Comparison of ENCODE assay signal across 8 cellular contexts in the genomic region with DNA sequence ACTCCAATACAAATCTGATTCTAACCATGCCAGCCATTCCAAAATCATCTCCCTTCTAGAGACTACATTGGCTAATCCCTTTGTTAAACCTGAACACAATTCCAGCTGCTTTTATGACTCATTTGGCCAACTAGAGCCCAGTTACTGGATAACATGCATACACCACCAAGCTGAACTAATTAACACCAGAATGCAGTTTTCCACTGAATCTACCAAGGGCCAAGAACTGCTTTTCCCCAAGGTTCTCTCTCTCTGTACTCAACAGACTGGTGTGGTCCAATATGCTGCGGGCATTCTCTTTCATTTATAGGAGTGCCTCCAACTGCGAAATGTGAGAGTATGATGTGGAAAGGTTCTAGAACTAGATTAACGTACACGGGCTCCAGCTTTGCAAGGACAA. TPM values are rescaled to one million over a fixed set of nuclear protein-coding genes. Genes with fewer than 3 reads are reported as not detected.
DNase-seq lines count a peak whose midpoint lies in the region; ATAC-seq, FAIRE-seq and TF ChIP-seq lines count a peak whose summit lies in the region.

No MANE protein-coding gene starts in this region.

- no peak overlapping the region for H2AK5ac ChIP-seq in IMR-90 (ENCODE audit: low read depth, low read length)

- H2AFZ ChIP-seq in IMR-90 (replicated peaks; ENCODE audit: low read length, poor library complexity) (peak overlapping the region; percentile 45), keratinocyte (ENCODE audit: control insufficient read depth, low read length) (no peak overlapping the region)

- H3K4ac ChIP-seq in IMR-90 (ENCODE audit: low read depth, low read length) = peak overlapping the region; percentile 77

- H4K20me1 ChIP-seq in IMR-90 (ENCODE audit: insufficient read depth, low read length) (peaks cover 56% of the 10 kb centered on the region), keratinocyte (ENCODE audit: control insufficient read depth, extremely low read depth, insufficient read depth, low read length) (peaks cover 9% of the 10 kb centered on the region)

- peak overlapping the region; percentile 39 for H2AK9ac ChIP-seq in IMR-90 (replicated peaks; ENCODE audit: low read depth, low read length, poor library complexity)

- peak overlapping the region; percentile 79 for H3K56ac ChIP-seq in IMR-90 (ENCODE audit: extremely low read depth, insufficient read depth, low read length)

- FAIRE-seq in keratinocyte (lab: Jason Lieb, UNC) = peak; percentile 75

- dilution Hi-C loops in IMR-90 (cut with HindIII; ENCODE audit: low sequenced_read_pairs, unreplicated experiment) = no loop called here
- dilution Hi-C loops in keratinocyte (cut with MboI; ENCODE audit: extremely low pct_ligation_motif_present, low sequenced_read_pairs) = no loop called here

- H2BK20ac ChIP-seq in IMR-90 (ENCODE audit: low read depth, low read length) = no peak overlapping the region

- H3K27me3 Mint-ChIP-seq in CD4-positive, CD25-positive, alpha-beta regulatory T cell = no peaks in the 10 kb centered on the region

- H3K9ac ChIP-seq in IMR-90 (ENCODE audit: low read depth, low read length) (peak overlapping the region; percentile 94), keratinocyte (ENCODE audit: control insufficient read depth, extremely low read depth, insufficient read depth, low read length) (peak overlapping the region; percentile 82)

- no peaks in the 10 kb centered on the region for H3K36me3 Mint-ChIP-seq in CD4-positive, CD25-positive, alpha-beta regulatory T cell

- peak overlapping the region in 1 of 2 experiments; percentile 48; a peak in 1 of 4 replicates for H4K8ac ChIP-seq in IMR-90 (ENCODE audit: low read depth in 2 of 2, low read length in 2 of 2)

- H3K4me3 Mint-ChIP-seq in CD4-positive, CD25-positive, alpha-beta regulatory T cell = peak overlapping the region; percentile 84 to 94 (median 91)

- H3K23ac ChIP-seq in IMR-90 (ENCODE audit: low read depth, low read length) = peak overlapping the region; percentile 95

- peaks cover 21 to 61% (median 51%) of the 10 kb centered on the region in 4 donors for H3K4me1 Mint-ChIP-seq in CD4-positive, CD25-positive, alpha-beta regulatory T cell

- no peak overlapping the region for H2BK15ac ChIP-seq in IMR-90 (ENCODE audit: low read depth, low read length)

- no peak for TF ChIP-seq RAD21 in IMR-90 (IDR thresholded peaks at IDR 0.05; ENCODE audit: low read length)

- CTCF ChIA-PET in IMR-90 (lab: Yijun Ruan, JAX) = interaction anchor here (0.6 kb wide), 1 partner anchor 1170 kb away, joined by 3 read pairs; no protein-coding TSS in a partner anchor

- peak overlapping the region; percentile 66 for H3K18ac ChIP-seq in IMR-90 (ENCODE audit: low read depth, low read length)

- no peaks in the 10 kb centered on the region for H3K9me3 Mint-ChIP-seq in CD4-positive, CD25-positive, alpha-beta regulatory T cell

- H2BK120ac ChIP-seq in IMR-90 (ENCODE audit: low read depth, low read length) = peak overlapping the region; percentile 13; the same call in 1 of the 2 replicates

- in situ Hi-C loops in IMR-90 (cut with MboI; ENCODE audit: low sequenced_read_pairs) (loop anchor here (25.0 kb wide), 2 partner anchors 338 to 538 kb away; a partner anchor contains a TSS), astrocyte of the cerebellum (cut with HindIII; ENCODE audit: low sequenced_read_pairs) (loop anchor here (5.0 kb wide), 1 partner anchor 58 kb away; no protein-coding TSS in a partner anchor)

- peaks cover 60% of the 10 kb centered on the region for H3K79me2 ChIP-seq in keratinocyte (ENCODE audit: control insufficient read depth, insufficient read depth, low read length)

- H3K79me1 ChIP-seq in IMR-90 (ENCODE audit: low read depth in 1 of 2, low read length in 2 of 2) = peaks cover 0 to 45% of the 10 kb centered on the region in 2 experiments; a peak in 2 of 4 replicates

- H3K27me3 ChIP-seq in CD4-positive, CD25-positive, alpha-beta regulatory T cell (ENCODE audit: control insufficient read depth, insufficient read depth, low read length) = no peaks in the 10 kb centered on the region
- no peaks in the 10 kb centered on the region for H3K27me3 ChIP-seq in IMR-90 (ENCODE audit: control insufficient read depth, insufficient read depth, low read length)
- no peaks in the 10 kb centered on the region for H3K27me3 ChIP-seq in keratinocyte (ENCODE audit: control insufficient read depth, extremely low read depth, insufficient read depth, low read length)

- H3K36me3 ChIP-seq in CD4-positive, CD25-positive, alpha-beta regulatory T cell (ENCODE audit: control insufficient read depth, insufficient read depth, low read length) = no peaks in the 10 kb centered on the region
- H3K36me3 ChIP-seq in IMR-90 (ENCODE audit: control insufficient read depth, insufficient read depth, low read length) (peaks cover 14% of the 10 kb centered on the region), keratinocyte (ENCODE audit: control insufficient read depth in 2 of 2, extremely low read depth in 1 of 2, insufficient read depth in 2 of 2, low read length in 2 of 2) (peaks cover 0 to 7% of the 10 kb centered on the region in 2 experiments)

- peaks cover 11% of the 10 kb centered on the region; the same call in 1 of the 2 replicates for H3K9me1 ChIP-seq in IMR-90 (ENCODE audit: insufficient read depth, low read length)
- peaks cover 1% of the 10 kb centered on the region for H3K9me1 ChIP-seq in keratinocyte (ENCODE audit: control insufficient read depth, extremely low read depth, insufficient read depth, low read length)

- POLR2A ChIA-PET in IMR-90 (lab: Charles Lee; ENCODE audit: unreplicated experiment) = no interaction called here

- H3K27ac Mint-ChIP-seq in CD4-positive, CD25-positive, alpha-beta regulatory T cell = peak overlapping the region in 2 of 3 donors; percentile 91 to 92

- no peak for DNase-seq in CD4-positive, CD25-positive, alpha-beta regulatory T cell
- DNase-seq in IMR-90 (peak; percentile 78), astrocyte of the cerebellum (ENCODE audit: low read depth) (peak; percentile 92), keratinocyte (ENCODE audit: low read depth, low spot score) (no peak), activated gamma-delta T cell treated with Interleukin-2 at 50 U/mL for 16 hours (no peak), hypothalamus (lab: John Stamatoyannopoulos, UW) (no peak)

- peak overlapping the region; percentile 86 for H3K4me3 ChIP-seq in CD4-positive, CD25-positive, alpha-beta regulatory T cell (ENCODE audit: low read depth, low read length)
- H3K4me3 ChIP-seq in IMR-90 (ENCODE audit: insufficient read depth, low read depth, low read length) (peak overlapping the region; percentile 100), astrocyte of the cerebellum (ENCODE audit: low read depth, low read length) (peak overlapping the region; percentile 89), keratinocyte (ENCODE audit: control insufficient read depth in 2 of 3, extremely low read depth in 1 of 3, insufficient read depth in 2 of 3, low read depth in 1 of 3, low read length in 3 of 3) (peak overlapping the region; percentile 67 to 87 (median 75))

- no TSS peak for BruUV-seq in IMR-90 (replicated peaks; lab: Mats Ljungman, UMichigan)

- ATAC-seq in CD4-positive, CD25-positive, alpha-beta regulatory T cell (ENCODE audit: low read depth in 2 of 2) = no peak
- peak; percentile 2; the same call in 1 of the 2 replicates for ATAC-seq in IMR-90 (ENCODE audit: low read depth)
- no peak for ATAC-seq in GM19351 (IDR thresholded peaks at IDR 0.05; ENCODE audit: unreplicated experiment)

- H3K27ac ChIP-seq in CD4-positive, CD25-positive, alpha-beta regulatory T cell (ENCODE audit: insufficient read depth, low read length, poor library complexity, severe bottlenecking) = peak overlapping the region; percentile 60
- H3K27ac ChIP-seq in IMR-90 (ENCODE audit: insufficient read depth, low read length) (peak overlapping the region; percentile 82), keratinocyte (ENCODE audit: control insufficient read depth, insufficient read depth, low read length) (peak overlapping the region; percentile 67), temporal lobe (ENCODE audit: low read depth, low read length) (peak overlapping the region; percentile 22)

- TF ChIP-seq CTCF in IMR-90 (conservative IDR thresholded peaks at IDR 0.05; ENCODE audit: low read depth, low read length) (no peak), astrocyte of the cerebellum (IDR thresholded peaks at IDR 0.05; ENCODE audit: low read depth, low read length, missing control alignments) (no peak), keratinocyte (optimal IDR thresholded peaks at IDR 0.05 in 1 of 3, IDR thresholded peaks at IDR 0.05 in 1 of 3, conservative IDR thresholded peaks at IDR 0.05 in 1 of 3; ENCODE audit: extremely low read depth in 1 of 3, insufficient read depth in 2 of 3, low read length in 3 of 3) (peak in 1 of 3 experiments; percentile 12)

- TF ChIP-seq POLR2A in IMR-90 (IDR thresholded peaks at IDR 0.05; ENCODE audit: low read depth, low read length) = peak; percentile 25; the same call in 1 of the 2 replicates

- H3K4me1 ChIP-seq in CD4-positive, CD25-positive, alpha-beta regulatory T cell (ENCODE audit: control insufficient read depth, insufficient read depth, low read length, poor library complexity, severe bottlenecking) = peaks cover 48% of the 10 kb centered on the region
- peaks cover 15% of the 10 kb centered on the region for H3K4me1 ChIP-seq in IMR-90 (ENCODE audit: control insufficient read depth, insufficient read depth, low read length)
- H3K4me1 ChIP-seq in keratinocyte (ENCODE audit: control insufficient read depth, extremely low read depth, insufficient read depth, low read length) = peaks cover 30% of the 10 kb centered on the region

- peak overlapping the region; percentile 69 for H3K14ac ChIP-seq in IMR-90 (replicated peaks; ENCODE audit: low read depth, low read length)

- no peaks in the 10 kb centered on the region for H3K9me3 ChIP-seq in CD4-positive, CD25-positive, alpha-beta regulatory T cell (ENCODE audit: control insufficient read depth in 2 of 2, low read length in 2 of 2)
- H3K9me3 ChIP-seq in IMR-90 (ENCODE audit: control insufficient read depth, insufficient read depth, low read length) (no peaks in the 10 kb centered on the region), keratinocyte (ENCODE audit: control insufficient read depth, low read depth, low read length) (no peaks in the 10 kb centered on the region)

- peak overlapping the region; percentile 100 for H3K4me2 ChIP-seq in IMR-90 (ENCODE audit: low read depth, low read length)
- peak overlapping the region; percentile 98 for H3K4me2 ChIP-seq in keratinocyte (ENCODE audit: control insufficient read depth, extremely low read depth, insufficient read depth, low read depth, low read length)

- H4K5ac ChIP-seq in IMR-90 (ENCODE audit: low read depth, low read length) = peak overlapping the region; percentile 42; the same call in 1 of the 2 replicates

- intact Hi-C loops in IMR-90 (cut with micrococcal nuclease) = loop anchor here (1.0 to 2.0 kb wide), 4 partner anchors 44 to 128 kb away; no protein-coding TSS in a partner anchor

- H2BK5ac ChIP-seq in IMR-90 (ENCODE audit: low read depth, low read length, poor library complexity, severe bottlenecking) = peak overlapping the region; percentile 68

- 0 out of 2 replicates have a peak overlapping the region, but pooled peaks have one; percentile 0 for H4K91ac ChIP-seq in IMR-90 (ENCODE audit: insufficient read depth, low read depth, low read length)

- no CpG with 5 or more reads among the region's 4 CpGs for WGBS in IMR-90 (ENCODE audit: extremely low coverage in 2 of 2, insufficient read length in 1 of 2), 2 experiments

RNA-seq across cellular contexts. Expression of a gene that starts 1.5 kb away (rescaled TPM):
- total RNA-seq in CD4-positive, CD25-positive, alpha-beta regulatory T cell = 24.8 TPM
- 1 to 10 TPM; 2.4 to 3.8 (median 2.6) TPM for polyA plus RNA-seq in CD4-positive, CD25-positive, alpha-beta regulatory T cell
- 53.2 and 55.3 TPM in 2 replicates for total RNA-seq in IMR-90 (2012; rRNA removed)
- 40.5 and 40.9 TPM in 2 replicates for polyA plus RNA-seq in IMR-90 (2012; rRNA removed)
- 12.6 and 25.0 TPM in 2 replicates for polyA plus RNA-seq in IMR-90 (2012; cell fraction: cytosol; rRNA removed)
- polyA plus RNA-seq in IMR-90 (2012; cell fraction: nucleus; rRNA removed; ENCODE audit: low replicate concordance) = 7.3 and 45.0 TPM in 2 replicates
- 18.1 to 28.3 TPM (median 27.0 TPM) in 3 replicates for polyA plus RNA-seq in keratinocyte
- polyA plus RNA-seq in keratinocyte (2011; ENCODE audit: low read depth) = 5.1 TPM
- polyA plus RNA-seq in keratinocyte (2011; cell fraction: cytosol; rRNA removed) = 15.2 and 20.9 TPM in 2 replicates
- 33.3 and 36.1 TPM in 2 replicates for polyA plus RNA-seq in keratinocyte (2011; cell fraction: nucleus; rRNA removed)
- 7.2 and 21.3 TPM in 2 replicates for polyA plus RNA-seq in keratinocyte (2012; ENCODE audit: low replicate concordance)
- polyA minus RNA-seq in keratinocyte = 19.8 to 29.4 TPM (median 20.2 TPM) in 3 replicates
- 16.7 TPM for polyA minus RNA-seq in keratinocyte (2011; cell fraction: cytosol; rRNA and poly(A)+ RNA removed)
- polyA minus RNA-seq in keratinocyte (2011; cell fraction: nucleus; rRNA and poly(A)+ RNA removed) = 24.5 and 51.2 TPM in 2 replicates
- total RNA-seq in temporal lobe = 18.7 TPM

RNA-seq across cellular contexts. Expression of a gene that starts 27.0 kb away (rescaled TPM):
- 32.3 TPM for total RNA-seq in CD4-positive, CD25-positive, alpha-beta regulatory T cell
- polyA plus RNA-seq in CD4-positive, CD25-positive, alpha-beta regulatory T cell = 10 to 100 TPM; 56.8 to 72.5 (median 60.0) TPM
- total RNA-seq in IMR-90 (2012; rRNA removed) = 39.8 and 67.5 TPM in 2 replicates
- 73.9 and 77.1 TPM in 2 replicates for polyA plus RNA-seq in IMR-90 (2012; rRNA removed)
- 61.9 and 89.3 TPM in 2 replicates for polyA plus RNA-seq in IMR-90 (2012; cell fraction: cytosol; rRNA removed)
- 72.4 and 84.7 TPM in 2 replicates for polyA plus RNA-seq in IMR-90 (2012; cell fraction: nucleus; rRNA removed; ENCODE audit: low replicate concordance)
- 56.3 to 82.2 TPM (median 76.8 TPM) in 3 replicates for polyA plus RNA-seq in keratinocyte
- polyA plus RNA-seq in keratinocyte (2011; ENCODE audit: low read depth) = 175 TPM
- polyA plus RNA-seq in keratinocyte (2011; cell fraction: cytosol; rRNA removed) = 54.9 and 69.2 TPM in 2 replicates
- 65.6 and 96.4 TPM in 2 replicates for polyA plus RNA-seq in keratinocyte (2011; cell fraction: nucleus; rRNA removed)
- polyA plus RNA-seq in keratinocyte (2012; ENCODE audit: low replicate concordance) = 55.9 and 57.6 TPM in 2 replicates
- 11.6 to 29.9 TPM (median 25.8 TPM) in 3 replicates for polyA minus RNA-seq in keratinocyte
- 39.3 TPM for polyA minus RNA-seq in keratinocyte (2011; cell fraction: cytosol; rRNA and poly(A)+ RNA removed)
- polyA minus RNA-seq in keratinocyte (2011; cell fraction: nucleus; rRNA and poly(A)+ RNA removed) = 17.4 and 19.2 TPM in 2 replicates
- total RNA-seq in temporal lobe = 30.2 TPM

RNA-seq across cellular contexts. Expression of a gene that starts 44.7 kb away (rescaled TPM):
- 176 TPM for total RNA-seq in CD4-positive, CD25-positive, alpha-beta regulatory T cell
- 10 to 100 TPM; 67.0 to 85.2 (median 68.4) TPM for polyA plus RNA-seq in CD4-positive, CD25-positive, alpha-beta regulatory T cell
- 37.1 and 47.5 TPM in 2 replicates for total RNA-seq in IMR-90 (2012; rRNA removed)
- polyA plus RNA-seq in IMR-90 (2012; rRNA removed) = 75.8 and 79.9 TPM in 2 replicates
- 32.8 and 36.8 TPM in 2 replicates for polyA plus RNA-seq in IMR-90 (2012; cell fraction: cytosol; rRNA removed)
- polyA plus RNA-seq in IMR-90 (2012; cell fraction: nucleus; rRNA removed; ENCODE audit: low replicate concordance) = 24.2 and 105 TPM in 2 replicates
- polyA plus RNA-seq in keratinocyte = 44.3 to 106 TPM (median 82.6 TPM) in 3 replicates
- polyA plus RNA-seq in keratinocyte (2011; ENCODE audit: low read depth) = 82.8 TPM
- polyA plus RNA-seq in keratinocyte (2011; cell fraction: cytosol; rRNA removed) = 50.8 and 74.7 TPM in 2 replicates
- polyA plus RNA-seq in keratinocyte (2011; cell fraction: nucleus; rRNA removed) = 63.5 and 120 TPM in 2 replicates
- polyA plus RNA-seq in keratinocyte (2012; ENCODE audit: low replicate concordance) = 59.6 and 90.9 TPM in 2 replicates
- 10.4 to 33.9 TPM (median 19.7 TPM) in 3 replicates for polyA minus RNA-seq in keratinocyte
- polyA minus RNA-seq in keratinocyte (2011; cell fraction: cytosol; rRNA and poly(A)+ RNA removed) = 19.0 TPM
- polyA minus RNA-seq in keratinocyte (2011; cell fraction: nucleus; rRNA and poly(A)+ RNA removed) = 13.9 and 21.9 TPM in 2 replicates
- total RNA-seq in temporal lobe = 17.7 TPM

Comparison
In these comparisons a context has a peak if more than half of its experiments do, and no peak if none do; other contexts are left out.
1. DNase-seq: peak in IMR-90 (single experiment) and astrocyte of the cerebellum (single experiment); none in CD4-positive, CD25-positive, alpha-beta regulatory T cell (0 of 3), keratinocyte (single experiment), activated gamma-delta T cell treated with Interleukin-2 at 50 U/mL for 16 hours (single experiment) and hypothalamus (0 of 51).
2. H3K27ac ChIP-seq: peak in every context shown above with its lines; median percentile 82 in IMR-90; 67 in keratinocyte; 60 in CD4-positive, CD25-positive, alpha-beta regulatory T cell; 22 in temporal lobe.
3. Peak in every context shown above with its lines, with median percentiles within 50 percentile points of each other: H3K4me3 ChIP-seq.